In genomic region chr18:55920063-55920462, GRCh38 we compare ENCODE assay signal across 27 cellular contexts.
"Had no signal": no experiment of that assay in that cellular context is flagged by ENCODE, and none has a peak within 500 bp of the region (broad histone marks: within the 10 kb centered on the region; RNA-seq: fewer than 3 reads in every experiment).

No MANE protein-coding gene starts in this region.

- ATAC-seq: activated CD8-positive, alpha-beta memory T cell treated with anti-CD3 and anti-CD28 coated beads, Interleukin-2, amount 10 ng/mL, durations not matched to agents 7 days and 5 days; activated T-helper 17 cell treated with anti-CD3 and anti-CD28 coated beads, Interleukin-2, amount 50 U/mL, for 72 hours; K562; Panc1; T-cell had no signal

- H3K4me3 ChIP-seq: K562, SK-N-MC had no signal

- DNase-seq: activated B cell treated with CpG ODN at 0.5 μM for 24 hours; activated CD4-positive, alpha-beta T cell treated with anti-CD3 and anti-CD28 coated beads for 1 hour; activated CD4-positive, alpha-beta T cell treated with anti-CD3 and anti-CD28 coated beads, Interleukin-2, amount 10 ng/mL, durations not matched to agents 24 days and 14 days; activated CD4-positive, alpha-beta T cell treated with anti-CD3 and anti-CD28 coated beads, Interleukin-2, amount 50 U/mL, for 48 hours; activated CD8-positive, alpha-beta memory T cell treated with anti-CD3 and anti-CD28 coated beads, Interleukin-2, amount 10 ng/mL, durations not matched to agents 7 days and 5 days; activated gamma-delta T cell treated with Interleukin-2 at 50 U/mL for 16 hours; activated naive CD4-positive, alpha-beta T cell treated with anti-CD3 and anti-CD28 coated beads, Interleukin-2, amount 10 ng/mL, durations not matched to agents 7 days and 5 days; activated naive CD8-positive, alpha-beta T cell treated with anti-CD3 and anti-CD28 coated beads for 36 hours; activated T-cell treated with anti-CD3 and anti-CD28 coated beads, Interleukin-2, amount 50 U/mL, for 24 hours; cerebellar nuclear complex; Karpas-422; MM.1S; NCI-H1105; NCI-H1694; NCI-H2029 treated with DMSO at 0.1 percent for 48 hours; NCI-H2171; NCI-H345; NCI-H510A; NCI-H526 treated with DMSO at 0.1 percent for 48 hours; RPMI8226; T-cell; T-helper 2 cell; T1000 had no signal

- H3K27ac ChIP-seq: SK-N-MC had no signal
